In the genomic region with DNA sequence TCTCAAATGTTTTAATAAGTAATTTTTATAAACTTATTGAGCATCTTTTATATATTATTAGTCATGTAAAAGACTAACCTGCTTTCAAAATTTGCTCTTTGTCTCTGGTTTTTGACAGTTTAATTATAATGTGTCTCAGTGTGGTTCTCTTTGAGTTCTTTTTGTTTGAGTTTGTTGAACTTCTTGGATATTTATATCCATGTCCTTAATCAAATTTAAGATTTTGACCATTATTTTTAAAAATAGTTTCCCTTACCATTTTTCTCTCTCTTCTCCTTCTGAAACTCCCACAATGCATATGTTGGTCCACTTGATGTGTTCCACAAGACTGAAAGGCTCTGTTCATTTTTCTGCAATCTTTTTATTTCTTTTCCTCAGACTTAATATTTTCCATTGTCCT, we compare ENCODE assay signal across 3 cellular contexts.
"Had no signal": no experiment of that assay in that cellular context is flagged by ENCODE, and none has a peak within 500 bp of the region (broad histone marks: within the 10 kb centered on the region; RNA-seq: fewer than 3 reads in every experiment).

No MANE protein-coding gene starts in this region.

- H3K4me3 ChIP-seq: GM12878 had no signal

- DNase-seq: GDM1, GF-D8 had no signal
